Comparison of ENCODE assay signal across 1 cellular context in genomic region chr10:34578468-34578867, GRCh38.
TF ChIP-seq lines count a peak whose summit lies in the region.

No MANE protein-coding gene starts in this region.

TF ChIP-seq in GM23338, 12 proteins besides CTCF, POLR2A, EP300 and RAD21 (continued from another document):
- no peak for TF ChIP-seq ZNF462 (CRISPR knock-in tag; IDR thresholded peaks at IDR 0.05)
- TF ChIP-seq, protein P1, sequence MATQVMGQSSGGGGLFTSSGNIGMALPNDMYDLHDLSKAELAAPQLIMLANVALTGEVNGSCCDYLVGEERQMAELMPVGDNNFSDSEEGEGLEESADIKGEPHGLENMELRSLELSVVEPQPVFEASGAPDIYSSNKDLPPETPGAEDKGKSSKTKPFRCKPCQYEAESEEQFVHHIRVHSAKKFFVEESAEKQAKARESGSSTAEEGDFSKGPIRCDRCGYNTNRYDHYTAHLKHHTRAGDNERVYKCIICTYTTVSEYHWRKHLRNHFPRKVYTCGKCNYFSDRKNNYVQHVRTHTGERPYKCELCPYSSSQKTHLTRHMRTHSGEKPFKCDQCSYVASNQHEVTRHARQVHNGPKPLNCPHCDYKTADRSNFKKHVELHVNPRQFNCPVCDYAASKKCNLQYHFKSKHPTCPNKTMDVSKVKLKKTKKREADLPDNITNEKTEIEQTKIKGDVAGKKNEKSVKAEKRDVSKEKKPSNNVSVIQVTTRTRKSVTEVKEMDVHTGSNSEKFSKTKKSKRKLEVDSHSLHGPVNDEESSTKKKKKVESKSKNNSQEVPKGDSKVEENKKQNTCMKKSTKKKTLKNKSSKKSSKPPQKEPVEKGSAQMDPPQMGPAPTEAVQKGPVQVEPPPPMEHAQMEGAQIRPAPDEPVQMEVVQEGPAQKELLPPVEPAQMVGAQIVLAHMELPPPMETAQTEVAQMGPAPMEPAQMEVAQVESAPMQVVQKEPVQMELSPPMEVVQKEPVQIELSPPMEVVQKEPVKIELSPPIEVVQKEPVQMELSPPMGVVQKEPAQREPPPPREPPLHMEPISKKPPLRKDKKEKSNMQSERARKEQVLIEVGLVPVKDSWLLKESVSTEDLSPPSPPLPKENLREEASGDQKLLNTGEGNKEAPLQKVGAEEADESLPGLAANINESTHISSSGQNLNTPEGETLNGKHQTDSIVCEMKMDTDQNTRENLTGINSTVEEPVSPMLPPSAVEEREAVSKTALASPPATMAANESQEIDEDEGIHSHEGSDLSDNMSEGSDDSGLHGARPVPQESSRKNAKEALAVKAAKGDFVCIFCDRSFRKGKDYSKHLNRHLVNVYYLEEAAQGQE (IDR thresholded peaks at IDR 0.05; ENCODE audit: unreplicated experiment), result no peak
- no peak for TF ChIP-seq JUNB (IDR thresholded peaks at IDR 0.05; ENCODE audit: unreplicated experiment)
